Comparison of ENCODE assay signal across 10 cellular contexts in genomic region chr19:40129425-40129824, GRCh38.
"Had no signal": no experiment of that assay in that cellular context is flagged by ENCODE, and none has a peak within 500 bp of the region (broad histone marks: within the 10 kb centered on the region; RNA-seq: fewer than 3 reads in every experiment).

No MANE protein-coding gene starts in this region.

- H2AFZ ChIP-seq: GM23248, GM23338 had no signal

- H3K4me1 Mint-ChIP-seq: GM23338, H9 had no signal

- H3K9ac ChIP-seq: GM23248 had no signal

- H3K4me2 ChIP-seq: GM23338 had no signal

- ATAC-seq: GM23338, HCT116 had no signal

- FAIRE-seq: H1 had no signal

- H3K27ac Mint-ChIP-seq: GM23338, H9, HFFc6 had no signal

- H3K36me3 ChIP-seq: HAP-1 had no signal

- DNase-seq: GM23248, GOT3, H7, H9, HCEC 1CT, HFFc6 had no signal

- H3K4me3 Mint-ChIP-seq: GM23338, H9, HFFc6 had no signal

- H3K4me3 ChIP-seq: GM23248, GM23338, HAP-1 had no signal

- H3K27ac ChIP-seq: GM23248 had no signal
